22 cellular contexts compared by ENCODE assay signal in genomic region chr15:43107741-43108140, GRCh38.
"Had no signal": no experiment of that assay in that cellular context is flagged by ENCODE, and none has a peak within 500 bp of the region (broad histone marks: within the 10 kb centered on the region; RNA-seq: fewer than 3 reads in every experiment).

No MANE protein-coding gene starts in this region.

- H3K27me3 Mint-ChIP-seq: stimulated activated naive B cell treated with anti-CD40 and anti-IgM and Interleukin-4, amounts not matched to agents 10 μg/mL and 1 μg/mL and 100 μg/mL, for 72 hours; stimulated activated naive CD8-positive, alpha-beta T cell treated with anti-CD3 and anti-CD28 coated beads, Interleukin-15, amount 100 ng/mL, for 72 hours had no signal

- H3K27me3 ChIP-seq: dorsolateral prefrontal cortex, heart left ventricle, ovary, right atrium auricular region, sigmoid colon, testis, tibial nerve had no signal

- H3K36me3 ChIP-seq: ovary, right atrium auricular region, sigmoid colon had no signal

- H3K9me3 Mint-ChIP-seq: naive thymus-derived CD8-positive, alpha-beta T cell; stimulated activated naive B cell treated with anti-CD40 and anti-IgM and Interleukin-4, amounts not matched to agents 10 μg/mL and 1 μg/mL and 100 μg/mL, for 72 hours; stimulated activated naive CD8-positive, alpha-beta T cell treated with anti-CD3 and anti-CD28 coated beads, Interleukin-15, amount 100 ng/mL, for 72 hours had no signal

- H3K4me3 ChIP-seq: heart left ventricle, ovary, right atrium auricular region, sigmoid colon, skin epidermis, testis, tibial nerve had no signal

- H3K27ac Mint-ChIP-seq: stimulated activated naive CD8-positive, alpha-beta T cell treated with anti-CD3 and anti-CD28 coated beads, Interleukin-15, amount 100 ng/mL, for 72 hours had no signal

- DNase-seq: cortex of kidney; dorsolateral prefrontal cortex; effector CD8-positive, alpha-beta T cell; heart left ventricle; hypothalamus; kidney glomerular epithelial cell; mesendoderm; naive thymus-derived CD8-positive, alpha-beta T cell; nucleus accumbens; ovary; sigmoid colon; stimulated activated CD4-positive, alpha-beta T cell treated with anti-CD3 and anti-CD28 coated beads, Interleukin-2, amount 100 ng/mL, for 24 hours; stimulated activated CD4-positive, alpha-beta T cell treated with anti-CD3 and anti-CD28 coated beads, Interleukin-4, amount 100 ng/mL, for 4 hours; stimulated activated naive B cell treated with anti-CD40 and anti-IgM and Interleukin-4, amounts not matched to agents 10 μg/mL and 1 μg/mL and 100 μg/mL, for 72 hours; stimulated activated naive CD8-positive, alpha-beta T cell treated with anti-CD3 and anti-CD28 coated beads, Interleukin-15, amount 100 ng/mL, for 72 hours; testis had no signal

- H3K9me3 ChIP-seq: heart left ventricle, ovary, right atrium auricular region, sigmoid colon, testis, tibial nerve had no signal

- H3K4me3 Mint-ChIP-seq: naive thymus-derived CD8-positive, alpha-beta T cell had no signal

- ATAC-seq: esophagus mucosa; heart left ventricle; naive thymus-derived CD8-positive, alpha-beta T cell; stimulated activated naive B cell treated with anti-CD40 and anti-IgM and Interleukin-4, amounts not matched to agents 10 μg/mL and 1 μg/mL and 100 μg/mL, for 72 hours; stimulated activated naive CD8-positive, alpha-beta T cell treated with anti-CD3 and anti-CD28 coated beads, Interleukin-15, amount 100 ng/mL, for 72 hours had no signal

- H3K27ac ChIP-seq: ovary, right atrium auricular region, sigmoid colon, skin epidermis, testis, tibial nerve had no signal

- FAIRE-seq: frontal cortex, islet of Langerhans had no signal
